7 cellular contexts compared by ENCODE assay signal in genomic region chr6:31597006-31597405, GRCh38. TPM values are rescaled to one million over a fixed set of nuclear protein-coding genes. Genes with fewer than 3 reads are reported as not detected.
DNase-seq lines count a peak whose midpoint lies in the region; ATAC-seq and TF ChIP-seq lines count a peak whose summit lies in the region.
"Had no signal": no experiment of that assay in that cellular context is flagged by ENCODE, and none has a peak within 500 bp of the region (broad histone marks: within the 10 kb centered on the region; RNA-seq: fewer than 3 reads in every experiment).

No MANE protein-coding gene starts in this region.

- 35% methylated on average over 2 of the region's 2 CpGs for WGBS in suprapubic skin

- no peak for ATAC-seq in GM19395 (IDR thresholded peaks at IDR 0.05; ENCODE audit: unreplicated experiment)

- no peak overlapping the region for H3K4me3 ChIP-seq in suprapubic skin
- H3K4me3 ChIP-seq: pancreas had no signal

- H3K36me3 ChIP-seq in suprapubic skin = no peaks in the 10 kb centered on the region
- H3K36me3 ChIP-seq: pancreas had no signal

- peak in 5 of 6 experiments; percentile 29 to 81 (median 67) for DNase-seq in stimulated activated naive CD4-positive, alpha-beta T cell (lab: John Stamatoyannopoulos, UW)
- no peak for DNase-seq in stimulated activated naive CD4-positive, alpha-beta T cell treated with Interleukin-2 at 50 U/mL for 16 hours (lab: John Stamatoyannopoulos, UW)
- peak in 3 of 5 experiments; percentile 29 to 78 (median 64) for DNase-seq in T-helper 2 cell
- DNase-seq in kidney glomerular epithelial cell (lab: John Stamatoyannopoulos, UW) = peak; percentile 17
- DNase-seq in suprapubic skin (ENCODE audit: low spot score in 2 of 2) = no peak
- DNase-seq: pancreas had no signal

- H3K9me3 ChIP-seq in suprapubic skin = no peaks in the 10 kb centered on the region
- H3K9me3 ChIP-seq: pancreas had no signal

- TF ChIP-seq EP300 in suprapubic skin (IDR thresholded peaks at IDR 0.05) = no peak

- H3K27ac ChIP-seq in suprapubic skin = no peak overlapping the region
- H3K27ac ChIP-seq: pancreas had no signal

- TF ChIP-seq POLR2A in suprapubic skin (IDR thresholded peaks at IDR 0.05) = no peak

- no peaks in the 10 kb centered on the region for H3K27me3 ChIP-seq in suprapubic skin
- H3K27me3 ChIP-seq: pancreas had no signal

- no peaks in the 10 kb centered on the region for H3K4me1 ChIP-seq in suprapubic skin
- H3K4me1 ChIP-seq: pancreas had no signal

- TF ChIP-seq CTCF in suprapubic skin (IDR thresholded peaks at IDR 0.05) = no peak

RNA-seq across cellular contexts. Expression of gene NCR3, which starts 4.2 kb away (rescaled TPM):
- total RNA-seq in suprapubic skin = not detected

RNA-seq across cellular contexts. Expression of gene LST1, which starts 10.9 kb away (rescaled TPM):
- total RNA-seq in suprapubic skin = 10 to 100 TPM in 1 of 4 donors, 1 to 10 TPM in 3; 3.7 to 72.9 (median 6.7) TPM

RNA-seq across cellular contexts. Expression of gene LTB, which starts 14.8 kb away (rescaled TPM):
- not detected for total RNA-seq in suprapubic skin

RNA-seq across cellular contexts. Expression of gene AIF1, which starts 18.0 kb away (rescaled TPM):
- total RNA-seq in suprapubic skin = 10 to 100 TPM in 1 of 4 donors, 1 to 10 TPM in 3; 2.6 to 16.3 (median 5.8) TPM

RNA-seq across cellular contexts. Expression of gene TNF, which starts 21.6 kb away (rescaled TPM):
- total RNA-seq in suprapubic skin = 1 to 10 TPM; 1.0 to 6.4 (median 3.3) TPM

Comparison
In these comparisons a context has a peak if more than half of its experiments do, and no peak if none do; other contexts are left out.
1. DNase-seq: peak in stimulated activated naive CD4-positive, alpha-beta T cell (5 of 6), T-helper 2 cell (3 of 5) and kidney glomerular epithelial cell (single experiment); none in stimulated activated naive CD4-positive, alpha-beta T cell treated with Interleukin-2 at 50 U/mL for 16 hours (single experiment) and suprapubic skin (0 of 2).